In genomic region chr19:2033825-2034159, GRCh38 we compare ENCODE assay signal across 30 cellular contexts. TPM values are rescaled to one million over a fixed set of nuclear protein-coding genes. Genes with fewer than 3 reads are reported as not detected.
DNase-seq lines count a peak whose midpoint lies in the region; ATAC-seq, FAIRE-seq and TF ChIP-seq lines count a peak whose summit lies in the region.
"Had no signal": no experiment of that assay in that cellular context is flagged by ENCODE, and none has a peak within 500 bp of the region (broad histone marks: within the 10 kb centered on the region; RNA-seq: fewer than 3 reads in every experiment).

No MANE protein-coding gene starts in this region.

- H3K9ac ChIP-seq in BLaER1 (peak overlapping the region; percentile 49; the same call in 1 of the 2 replicates), kidney (ENCODE audit: low read length in 2 of 2) (no peak overlapping the region)
- H3K9ac ChIP-seq: parathyroid adenoma had no signal

- no peak overlapping the region for H3K4me3 ChIP-seq in BLaER1
- no peak overlapping the region for H3K4me3 ChIP-seq in RWPE2 (ENCODE audit: severe bottlenecking)
- no peak overlapping the region for H3K4me3 ChIP-seq in kidney (ENCODE audit: low read length in 2 of 2)
- peak overlapping the region in 1 of 4 donors; percentile 20 for H3K4me3 ChIP-seq in stomach
- H3K4me3 ChIP-seq: SJSA1, skin epidermis had no signal

- ATAC-seq in RWPE2 (ENCODE audit: low read depth) (no peak), HG03280 (IDR thresholded peaks at IDR 0.05; ENCODE audit: unreplicated experiment) (no peak)
- ATAC-seq: activated T-helper 17 cell treated with anti-CD3 and anti-CD28 coated beads, Interleukin-2, amount 50 U/mL, for 72 hours; naive thymus-derived CD8-positive, alpha-beta T cell; PC-3; stimulated activated naive CD8-positive, alpha-beta T cell treated with anti-CD3 and anti-CD28 coated beads, Interleukin-15, Interleukin-2, amounts not matched to agents 100 U/mL and 50 U/mL, for 24 hours had no signal

- TF ChIP-seq EP300 in stomach (IDR thresholded peaks at IDR 0.05): no peak

- TF ChIP-seq POLR2A in stomach (IDR thresholded peaks at IDR 0.05) (no peak), GM12891 (IDR thresholded peaks at IDR 0.05; ENCODE audit: low read depth, low read length) (no peak)

- peaks cover 14% of the 10 kb centered on the region for H3K36me3 ChIP-seq in BLaER1
- peaks cover 6% of the 10 kb centered on the region for H3K36me3 ChIP-seq in RWPE2 (ENCODE audit: low read depth)
- no peaks in the 10 kb centered on the region for H3K36me3 ChIP-seq in kidney (ENCODE audit: control insufficient read depth in 1 of 2, insufficient read depth in 2 of 2, low read length in 2 of 2)
- peaks cover 8 to 13% (median 13%) of the 10 kb centered on the region in 4 donors for H3K36me3 ChIP-seq in stomach
- H3K36me3 ChIP-seq: SJSA1 had no signal

- H3K27ac ChIP-seq in BLaER1 (peak overlapping the region; percentile 42), RWPE2 (ENCODE audit: poor library complexity, severe bottlenecking) (peak overlapping the region; percentile 91), kidney (ENCODE audit: low read depth in 2 of 2, low read length in 2 of 2) (peak overlapping the region in 1 of 2 donors; percentile 41), stomach (peak overlapping the region; percentile 75 to 95 (median 91))
- H3K27ac ChIP-seq: HL-60, parathyroid adenoma, SJSA1, WERI-Rb-1 had no signal

- H4K20me1 ChIP-seq in BLaER1: peaks cover 15% of the 10 kb centered on the region; the same call in 1 of the 2 replicates

- DNase-seq in RWPE2 (ENCODE audit: low spot score): peak; percentile 41
- DNase-seq in kidney: peak; percentile 83
- no peak for DNase-seq in stomach
- no peak for DNase-seq in kidney tubule cell (ENCODE audit: low spot score)
- no peak for DNase-seq in UCSD-AML1 (lab: John Stamatoyannopoulos, UW; ENCODE audit: unreplicated experiment)
- DNase-seq in GM12891 (ENCODE audit: insufficient read length, low spot score): no peak
- DNase-seq: activated CD4-positive, alpha-beta T cell treated with anti-CD3 and anti-CD28 coated beads, Interleukin-2, amount 50 U/mL, for 1 hour; activated naive CD8-positive, alpha-beta T cell treated with anti-CD3 and anti-CD28 coated beads, Interleukin-2, amount 10 ng/mL, durations not matched to agents 7 days and 5 days; CD4-positive, alpha-beta T cell; cortex of kidney; DMS 273 treated with DMSO at 0.1 percent for 48 hours; hippocampal formation; mesendoderm; naive thymus-derived CD8-positive, alpha-beta T cell; NCI-H1694; NCI-H774; PC-3; stimulated activated CD4-positive, alpha-beta T cell treated with anti-CD3 and anti-CD28 coated beads, Interleukin-2, amount 100 ng/mL, for 48 hours; stimulated activated naive CD8-positive, alpha-beta T cell treated with anti-CD3 and anti-CD28 coated beads, Interleukin-15, Interleukin-2, amounts not matched to agents 100 U/mL and 50 U/mL, for 24 hours; WERI-Rb-1 had no signal

- H3K27me3 ChIP-seq in BLaER1: no peaks in the 10 kb centered on the region
- no peaks in the 10 kb centered on the region for H3K27me3 ChIP-seq in RWPE2 (ENCODE audit: insufficient read depth, poor library complexity, severe bottlenecking)
- no peaks in the 10 kb centered on the region for H3K27me3 ChIP-seq in stomach
- H3K27me3 ChIP-seq: SJSA1 had no signal

- H3K4me2 ChIP-seq in BLaER1: peak overlapping the region; percentile 90

- no peak for TF ChIP-seq CTCF in RWPE2 (IDR thresholded peaks at IDR 0.05; ENCODE audit: poor library complexity, severe bottlenecking)
- no peak for TF ChIP-seq CTCF in kidney (IDR thresholded peaks at IDR 0.05; ENCODE audit: borderline replicate concordance, extremely low read depth, insufficient read depth)
- no peak for TF ChIP-seq CTCF in stomach (IDR thresholded peaks at IDR 0.05)

- WGBS in stomach, 5 donors: 74 to 82% (median 78%) methylated on average over 4 to 9 of the region's 9 CpGs

- FAIRE-seq in kidney (lab: Jason Lieb, UNC) (no peak), GM12891 (lab: Jason Lieb, UNC) (no peak)
- FAIRE-seq: endothelial cell of umbilical vein, G401.6, GM19239 had no signal

- intact Hi-C loops in kidney (cut with DNase I): no loop called here
- intact Hi-C loops in stomach (cut with DNase I; ENCODE audit: low total_unique reads): no loop called here

- H3K9me3 ChIP-seq in BLaER1: peaks cover 11% of the 10 kb centered on the region
- no peaks in the 10 kb centered on the region for H3K9me3 ChIP-seq in RWPE2 (ENCODE audit: severe bottlenecking)
- H3K9me3 ChIP-seq in kidney (ENCODE audit: control insufficient read depth in 1 of 2, low read length in 2 of 2): no peaks in the 10 kb centered on the region
- peaks cover 6 to 11% (median 8%) of the 10 kb centered on the region in 4 donors for H3K9me3 ChIP-seq in stomach

- H3K4me1 ChIP-seq in BLaER1: peaks cover 39% of the 10 kb centered on the region
- H3K4me1 ChIP-seq in RWPE2 (ENCODE audit: insufficient read depth, poor library complexity, severe bottlenecking): peaks cover 14% of the 10 kb centered on the region
- H3K4me1 ChIP-seq in kidney (ENCODE audit: control insufficient read depth in 1 of 2, insufficient read depth in 1 of 2, low read depth in 1 of 2, low read length in 2 of 2): peaks cover 9 to 20% of the 10 kb centered on the region in 2 donors
- peaks cover 38 to 72% (median 54%) of the 10 kb centered on the region in 4 donors for H3K4me1 ChIP-seq in stomach

TF ChIP-seq in GM12891, 5 proteins besides CTCF, POLR2A, EP300 and RAD21:
- TF ChIP-seq SPI1 (IDR thresholded peaks at IDR 0.05; ENCODE audit: low read depth, low read length): no peak
- TF ChIP-seq TAF1 (IDR thresholded peaks at IDR 0.05; ENCODE audit: low read depth, low read length): no peak
- TF ChIP-seq POU2F2 (IDR thresholded peaks at IDR 0.05; ENCODE audit: low read depth, low read length): no peak
- TF ChIP-seq POLR2AphosphoS5 (IDR thresholded peaks at IDR 0.05; ENCODE audit: low read depth, low read length): no peak
- no peak for TF ChIP-seq PAX5 (IDR thresholded peaks at IDR 0.05; ENCODE audit: insufficient read depth, low read length, severe bottlenecking)

RNA-seq across cellular contexts. Expression of gene MKNK2, which starts 17.3 kb away (rescaled TPM):
- total RNA-seq in kidney (190 TPM), stomach (100 to 1,000 TPM in 2 of 5 donors, 10 to 100 TPM in 3; 38.7 to 192 (median 83.9) TPM)
- polyA plus RNA-seq in kidney (ENCODE audit: insufficient read depth, low read depth, low replicate concordance) (67.2 TPM), stomach (100 to 1,000 TPM; 102 to 164 (median 130) TPM)
- 178 TPM for polyA plus RNA-seq in GM12891 (2012; ENCODE audit: low read depth, missing spikeins)

RNA-seq across cellular contexts. Expression of gene BTBD2, which starts 18.3 kb away (rescaled TPM):
- total RNA-seq in kidney: 70.3 TPM
- polyA plus RNA-seq in kidney (ENCODE audit: insufficient read depth, low read depth, low replicate concordance): 57.0 TPM
- 10 to 100 TPM; 17.9 to 39.6 (median 33.3) TPM for total RNA-seq in stomach
- 10 to 100 TPM; 39.9 to 50.2 (median 40.9) TPM for polyA plus RNA-seq in stomach
- 42.2 TPM for polyA plus RNA-seq in GM12891 (2012; ENCODE audit: low read depth, missing spikeins)

Comparison
In these comparisons a context has a peak if more than half of its experiments do, and no peak if none do; other contexts are left out.
1. DNase-seq: peak in RWPE2 (single experiment) and kidney (single experiment); none in stomach (single experiment), kidney tubule cell (single experiment), UCSD-AML1 (single experiment) and GM12891 (single experiment).